In the genomic region with DNA sequence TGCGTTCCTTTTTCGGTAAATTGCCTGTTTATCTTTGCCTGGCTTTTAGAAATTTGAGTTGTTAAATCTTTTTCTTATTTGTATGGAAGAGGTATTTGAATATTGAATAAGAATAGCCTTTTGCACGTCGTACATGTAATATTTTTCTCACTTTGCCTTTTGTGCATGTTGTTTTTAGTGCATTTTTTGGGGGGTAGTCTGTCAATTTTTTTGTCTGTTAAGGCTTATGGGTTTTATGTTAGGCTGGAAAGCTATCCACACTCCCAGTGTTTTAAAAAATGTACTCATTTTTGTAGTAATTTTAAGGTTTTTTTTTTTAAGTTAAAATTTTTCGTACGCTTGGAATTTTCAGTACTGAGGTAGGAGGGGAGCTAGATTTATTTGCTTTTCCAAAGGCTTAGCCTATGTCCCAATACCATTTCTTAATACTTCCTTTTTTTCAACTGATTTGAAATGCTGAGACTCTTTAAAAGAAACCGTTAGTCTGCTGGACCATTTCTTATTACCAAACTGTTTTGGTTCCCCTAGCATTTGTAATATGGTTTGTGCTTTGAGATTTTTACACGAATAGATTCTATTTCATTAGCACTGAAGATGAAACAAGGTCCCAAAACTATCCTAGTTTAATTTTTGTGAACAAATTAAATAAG, we compare ENCODE assay signal across 9 cellular contexts. TPM values are rescaled to one million over a fixed set of nuclear protein-coding genes. Genes with fewer than 3 reads are reported as not detected.
DNase-seq lines count a peak whose midpoint lies in the region; ATAC-seq, FAIRE-seq and TF ChIP-seq lines count a peak whose summit lies in the region.
"Had no signal": no experiment of that assay in that cellular context is flagged by ENCODE, and none has a peak within 500 bp of the region (broad histone marks: within the 10 kb centered on the region; RNA-seq: fewer than 3 reads in every experiment).

No MANE protein-coding gene starts in this region.

- TF ChIP-seq CTCF in breast epithelium (IDR thresholded peaks at IDR 0.05): no peak
- TF ChIP-seq CTCF in natural killer cell (IDR thresholded peaks at IDR 0.05): no peak
- no peak for TF ChIP-seq CTCF in BE2C (IDR thresholded peaks at IDR 0.05; ENCODE audit: low read depth, low read length)
- no peak for TF ChIP-seq CTCF in D721Med (IDR thresholded peaks at IDR 0.05; ENCODE audit: insufficient read depth, missing control alignments)

- intact Hi-C loops in breast epithelium (cut with DNase I; ENCODE audit: low total_unique reads): no loop called here
- intact Hi-C loops in natural killer cell (cut with micrococcal nuclease): loop anchor here (5.0 to 10.0 kb wide), 2 partner anchors 134 to 1453 kb away; partner anchors contain the start of gene HERC3

- no peak for TF ChIP-seq POLR2A in breast epithelium (IDR thresholded peaks at IDR 0.05)

- H3K27me3 Mint-ChIP-seq in IgD-negative memory B cell (peaks cover 1% of the 10 kb centered on the region), natural killer cell (ENCODE audit: low read depth in 2 of 2) (no peaks in the 10 kb centered on the region)

- no peak overlapping the region for H3K27ac ChIP-seq in BLaER1
- H3K27ac ChIP-seq in breast epithelium: no peak overlapping the region

- H3K27ac Mint-ChIP-seq in IgD-negative memory B cell (peak overlapping the region; percentile 59 to 96 (median 79)), natural killer cell (peak overlapping the region; percentile 95 to 97)

- no peaks in the 10 kb centered on the region for H4K20me1 ChIP-seq in BLaER1

- H3K4me1 ChIP-seq in BLaER1: peaks cover 25% of the 10 kb centered on the region
- no peaks in the 10 kb centered on the region for H3K4me1 ChIP-seq in breast epithelium
- H3K4me1 ChIP-seq in BE2C: no peaks in the 10 kb centered on the region

- peak overlapping the region; percentile 79 for H3K4me3 ChIP-seq in BLaER1
- peak overlapping the region; percentile 66 to 91 (median 82) for H3K4me3 ChIP-seq in breast epithelium
- H3K4me3 ChIP-seq in BE2C (ENCODE audit: low read depth, low read length): no peak overlapping the region

- H3K36me3 ChIP-seq in BLaER1 (no peaks in the 10 kb centered on the region), breast epithelium (no peaks in the 10 kb centered on the region), BE2C (no peaks in the 10 kb centered on the region)

- FAIRE-seq in D721Med (lab: Jason Lieb, UNC): no peak

- H3K4me1 Mint-ChIP-seq in IgD-negative memory B cell: peaks cover 12 to 20% (median 16%) of the 10 kb centered on the region in 3 donors
- H3K4me1 Mint-ChIP-seq in natural killer cell: peaks cover 24 to 26% of the 10 kb centered on the region in 2 donors

- H3K4me3 Mint-ChIP-seq in IgD-negative memory B cell: peak overlapping the region; percentile 90 to 100 (median 96)
- H3K4me3 Mint-ChIP-seq in natural killer cell: peak overlapping the region; percentile 100

- H3K9me3 ChIP-seq in BLaER1: peaks cover 4% of the 10 kb centered on the region; the same call in 1 of the 2 replicates
- H3K9me3 ChIP-seq in breast epithelium: no peaks in the 10 kb centered on the region
- peaks cover 8% of the 10 kb centered on the region for H3K9me3 ChIP-seq in BE2C

- no peak overlapping the region for H3K9ac ChIP-seq in BLaER1

- peak overlapping the region; percentile 90 for H3K4me2 ChIP-seq in BLaER1

- H3K27me3 ChIP-seq in BLaER1 (peaks cover 22% of the 10 kb centered on the region), breast epithelium (no peaks in the 10 kb centered on the region), BE2C (peaks cover 47% of the 10 kb centered on the region)

- no peak for DNase-seq in breast epithelium (ENCODE audit: low spot score in 2 of 2)
- DNase-seq in natural killer cell: no peak
- DNase-seq in BE2C: no peak
- DNase-seq in D721Med (ENCODE audit: insufficient read length, low spot score): no peak
- DNase-seq: NCI-H345 had no signal

- H3K36me3 Mint-ChIP-seq in IgD-negative memory B cell (peaks cover 3% of the 10 kb centered on the region), natural killer cell (peaks cover 7% of the 10 kb centered on the region)

- H3K9me3 Mint-ChIP-seq in IgD-negative memory B cell (peaks cover 0 to 2% (median 0%) of the 10 kb centered on the region in 3 donors), natural killer cell (peaks cover 0 to 2% of the 10 kb centered on the region in 2 donors)

- ATAC-seq in natural killer cell (no peak), GM21619 (IDR thresholded peaks at IDR 0.05; ENCODE audit: unreplicated experiment) (no peak), GM18519 (IDR thresholded peaks at IDR 0.05; ENCODE audit: low FRiP score, unreplicated experiment) (no peak)

RNA-seq across cellular contexts. Expression of gene HERC5, which starts 1.3 kb away (rescaled TPM):
- 14.6 TPM for polyA plus RNA-seq in IgD-negative memory B cell
- total RNA-seq in breast epithelium: 1 to 10 TPM; 5.0 to 5.9 (median 5.9) TPM
- 10 to 100 TPM; 11.0 to 19.4 (median 17.9) TPM for total RNA-seq in natural killer cell
- not detected for polyA plus RNA-seq in BE2C (2012; ENCODE audit: insufficient read depth, insufficient read length, low read depth)
